In the genomic region with DNA sequence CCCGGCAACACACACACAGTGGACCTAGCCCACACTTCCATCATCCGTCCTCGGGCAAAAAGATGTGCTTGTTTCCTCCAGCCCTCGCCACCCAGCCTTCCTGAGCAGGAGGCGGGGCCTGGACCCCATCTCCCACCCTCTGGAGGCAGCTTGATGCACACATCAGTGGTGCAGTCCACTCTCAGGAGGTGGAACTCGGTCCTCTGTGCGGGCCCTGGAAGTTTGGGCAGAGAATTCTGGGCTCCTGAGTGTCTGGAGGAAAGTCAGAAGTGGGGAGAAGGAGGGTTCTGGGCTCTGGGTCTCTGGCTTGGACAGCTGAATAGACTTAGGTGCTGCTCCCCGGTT, we compare ENCODE assay signal across 25 cellular contexts.
"Had no signal": no experiment of that assay in that cellular context is flagged by ENCODE, and none has a peak within 500 bp of the region (broad histone marks: within the 10 kb centered on the region; RNA-seq: fewer than 3 reads in every experiment).

No MANE protein-coding gene starts in this region.

- H3K4me1 ChIP-seq: ascending aorta, prostate gland had no signal

- H3K27me3 ChIP-seq: ascending aorta, cardiac muscle cell, dorsolateral prefrontal cortex, left lung, ovary, transverse colon, vagina had no signal

- H3K4me3 Mint-ChIP-seq: activated CD4-positive, alpha-beta T cell treated with anti-CD3 and anti-CD28 coated beads for 36 hours; activated CD8-positive, alpha-beta T cell treated with anti-CD3 and anti-CD28 coated beads, Interleukin-2, amount 10 ng/mL, durations not matched to agents 7 days and 5 days; activated naive CD8-positive, alpha-beta T cell; activated T-cell treated with anti-CD3 and anti-CD28 coated beads, Interleukin-2, amount 50 U/mL, for 72 hours; brain; nephron; T-helper 2 cell treated with Interferon-gamma antibody and Interleukin-4, amounts not matched to agents 5 μg/mL and 100 μg/mL, for 36 hours had no signal

- H3K9me3 ChIP-seq: ascending aorta, left lung, ovary, prostate gland, transverse colon, vagina had no signal

- H3K36me3 ChIP-seq: ascending aorta, cardiac muscle cell, left lung, ovary, prostate gland, transverse colon, vagina had no signal

- H3K27me3 Mint-ChIP-seq: activated naive CD8-positive, alpha-beta T cell had no signal

- DNase-seq: activated CD4-positive, alpha-beta T cell treated with anti-CD3 and anti-CD28 coated beads for 36 hours; activated CD4-positive, CD25-positive, alpha-beta regulatory T cell; activated CD8-positive, alpha-beta T cell treated with anti-CD3 and anti-CD28 coated beads, Interleukin-2, amount 10 ng/mL, durations not matched to agents 7 days and 5 days; activated effector memory CD4-positive, alpha-beta T cell treated with Interleukin-2 at 50 U/mL for 16 hours; activated naive CD4-positive, alpha-beta T cell treated with Interleukin-2 at 50 U/mL for 16 hours; activated T-cell treated with anti-CD3 and anti-CD28 coated beads for 4 hours; activated T-cell treated with anti-CD3 and anti-CD28 coated beads, Interleukin-2, amount 50 U/mL, for 72 hours; dorsolateral prefrontal cortex; effector memory CD4-positive, alpha-beta T cell; kidney glomerular epithelial cell; left lung; retina; stimulated activated naive CD4-positive, alpha-beta T cell treated with Interleukin-2 at 50 U/mL for 16 hours; T-helper 1 cell; transverse colon had no signal

- H3K36me3 Mint-ChIP-seq: activated naive CD8-positive, alpha-beta T cell; brain had no signal

- ATAC-seq: activated CD4-positive, alpha-beta T cell treated with anti-CD3 and anti-CD28 coated beads for 36 hours; activated CD8-positive, alpha-beta T cell treated with anti-CD3 and anti-CD28 coated beads, Interleukin-2, amount 10 ng/mL, durations not matched to agents 7 days and 5 days; activated T-cell treated with anti-CD3 and anti-CD28 coated beads, Interleukin-2, amount 50 U/mL, for 72 hours; left lung had no signal

- H3K27ac ChIP-seq: ascending aorta, cardiac muscle cell, dorsolateral prefrontal cortex, left lung, prostate gland, vagina had no signal

- H3K27ac Mint-ChIP-seq: activated CD4-positive, alpha-beta T cell treated with anti-CD3 and anti-CD28 coated beads for 36 hours; activated CD8-positive, alpha-beta T cell treated with anti-CD3 and anti-CD28 coated beads, Interleukin-2, amount 10 ng/mL, durations not matched to agents 7 days and 5 days; activated naive CD8-positive, alpha-beta T cell; activated T-cell treated with anti-CD3 and anti-CD28 coated beads, Interleukin-2, amount 50 U/mL, for 72 hours; T-helper 2 cell treated with Interferon-gamma antibody and Interleukin-4, amounts not matched to agents 5 μg/mL and 100 μg/mL, for 36 hours had no signal

- H3K4me3 ChIP-seq: ascending aorta, cardiac muscle cell, coronary artery, dorsolateral prefrontal cortex, left lung, ovary, prostate gland, transverse colon, vagina had no signal

- H3K9me3 Mint-ChIP-seq: activated T-cell treated with anti-CD3 and anti-CD28 coated beads, Interleukin-2, amount 50 U/mL, for 72 hours; brain; nephron; T-helper 2 cell treated with Interferon-gamma antibody and Interleukin-4, amounts not matched to agents 5 μg/mL and 100 μg/mL, for 36 hours had no signal

- H3K4me1 Mint-ChIP-seq: activated CD4-positive, alpha-beta T cell treated with anti-CD3 and anti-CD28 coated beads for 36 hours had no signal
